1 cellular context compared by ENCODE assay signal in genomic region chr10:75111367-75111905, GRCh38.
A peak's percentile ranks its signal among the peaks of the same experiment; 100 is the strongest.
TF ChIP-seq lines count a peak whose summit lies in the region.

Gene SAMD8, plus strand, starts transcription at chr10:75111656. Its CDS starts 38,873 bp downstream, at chr10:75150529.

TF ChIP-seq in HepG2, 621 proteins besides CTCF, POLR2A, EP300 and RAD21 (continued from another document):
- TF ChIP-seq, protein P1, sequence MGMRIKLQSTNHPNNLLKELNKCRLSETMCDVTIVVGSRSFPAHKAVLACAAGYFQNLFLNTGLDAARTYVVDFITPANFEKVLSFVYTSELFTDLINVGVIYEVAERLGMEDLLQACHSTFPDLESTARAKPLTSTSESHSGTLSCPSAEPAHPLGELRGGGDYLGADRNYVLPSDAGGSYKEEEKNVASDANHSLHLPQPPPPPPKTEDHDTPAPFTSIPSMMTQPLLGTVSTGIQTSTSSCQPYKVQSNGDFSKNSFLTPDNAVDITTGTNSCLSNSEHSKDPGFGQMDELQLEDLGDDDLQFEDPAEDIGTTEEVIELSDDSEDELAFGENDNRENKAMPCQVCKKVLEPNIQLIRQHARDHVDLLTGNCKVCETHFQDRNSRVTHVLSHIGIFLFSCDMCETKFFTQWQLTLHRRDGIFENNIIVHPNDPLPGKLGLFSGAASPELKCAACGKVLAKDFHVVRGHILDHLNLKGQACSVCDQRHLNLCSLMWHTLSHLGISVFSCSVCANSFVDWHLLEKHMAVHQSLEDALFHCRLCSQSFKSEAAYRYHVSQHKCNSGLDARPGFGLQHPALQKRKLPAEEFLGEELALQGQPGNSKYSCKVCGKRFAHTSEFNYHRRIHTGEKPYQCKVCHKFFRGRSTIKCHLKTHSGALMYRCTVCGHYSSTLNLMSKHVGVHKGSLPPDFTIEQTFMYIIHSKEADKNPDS (CRISPR knock-in tag; IDR thresholded peaks at IDR 0.05) = no peak
- TF ChIP-seq TFDP1 (CRISPR knock-in tag; IDR thresholded peaks at IDR 0.05; ENCODE audit: borderline replicate concordance) = no peak
- peak; percentile 59; the same call in 1 of the 2 replicates for TF ChIP-seq KMT2B (CRISPR knock-in tag; IDR thresholded peaks at IDR 0.05)
- TF ChIP-seq ZNF160 (CRISPR knock-in tag; IDR thresholded peaks at IDR 0.05) = no peak
- TF ChIP-seq ZNF883 (CRISPR knock-in tag; IDR thresholded peaks at IDR 0.05; ENCODE audit: not compliant biosample characterization) = no peak
- no peak for TF ChIP-seq ZBTB8A (CRISPR knock-in tag; IDR thresholded peaks at IDR 0.05; ENCODE audit: borderline replicate concordance, low read depth)
- no peak for TF ChIP-seq KDM4B (CRISPR knock-in tag; IDR thresholded peaks at IDR 0.05)
- no peak for TF ChIP-seq PBX3 (CRISPR knock-in tag; IDR thresholded peaks at IDR 0.05; ENCODE audit: borderline replicate concordance)
- peak; percentile 77 for TF ChIP-seq PHF8 (CRISPR knock-in tag; IDR thresholded peaks at IDR 0.05)
- no peak for TF ChIP-seq MTF1 (CRISPR knock-in tag; IDR thresholded peaks at IDR 0.05)
- no peak for TF ChIP-seq ZNF431 (CRISPR knock-in tag; IDR thresholded peaks at IDR 0.05; ENCODE audit: borderline replicate concordance, low read depth)
- peak; percentile 47; the same call in 1 of the 2 replicates for TF ChIP-seq IRF9 (CRISPR knock-in tag; IDR thresholded peaks at IDR 0.05; ENCODE audit: borderline replicate concordance)
- TF ChIP-seq MIER2 (CRISPR knock-in tag; IDR thresholded peaks at IDR 0.05) = no peak
- no peak for TF ChIP-seq ZNF468 (CRISPR knock-in tag; IDR thresholded peaks at IDR 0.05)
- TF ChIP-seq SOX6 (IDR thresholded peaks at IDR 0.05) = no peak
- no peak for TF ChIP-seq SOX6 (CRISPR knock-in tag; IDR thresholded peaks at IDR 0.05)
- TF ChIP-seq ZNF644 (CRISPR knock-in tag; IDR thresholded peaks at IDR 0.05; ENCODE audit: low read depth) = no peak
- TF ChIP-seq, protein P2, sequence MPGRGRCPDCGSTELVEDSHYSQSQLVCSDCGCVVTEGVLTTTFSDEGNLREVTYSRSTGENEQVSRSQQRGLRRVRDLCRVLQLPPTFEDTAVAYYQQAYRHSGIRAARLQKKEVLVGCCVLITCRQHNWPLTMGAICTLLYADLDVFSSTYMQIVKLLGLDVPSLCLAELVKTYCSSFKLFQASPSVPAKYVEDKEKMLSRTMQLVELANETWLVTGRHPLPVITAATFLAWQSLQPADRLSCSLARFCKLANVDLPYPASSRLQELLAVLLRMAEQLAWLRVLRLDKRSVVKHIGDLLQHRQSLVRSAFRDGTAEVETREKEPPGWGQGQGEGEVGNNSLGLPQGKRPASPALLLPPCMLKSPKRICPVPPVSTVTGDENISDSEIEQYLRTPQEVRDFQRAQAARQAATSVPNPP (CRISPR knock-in tag; IDR thresholded peaks at IDR 0.05) = peak; percentile 70; the same call in 1 of the 2 replicates
